16 cellular contexts compared by ENCODE assay signal in the genomic region with DNA sequence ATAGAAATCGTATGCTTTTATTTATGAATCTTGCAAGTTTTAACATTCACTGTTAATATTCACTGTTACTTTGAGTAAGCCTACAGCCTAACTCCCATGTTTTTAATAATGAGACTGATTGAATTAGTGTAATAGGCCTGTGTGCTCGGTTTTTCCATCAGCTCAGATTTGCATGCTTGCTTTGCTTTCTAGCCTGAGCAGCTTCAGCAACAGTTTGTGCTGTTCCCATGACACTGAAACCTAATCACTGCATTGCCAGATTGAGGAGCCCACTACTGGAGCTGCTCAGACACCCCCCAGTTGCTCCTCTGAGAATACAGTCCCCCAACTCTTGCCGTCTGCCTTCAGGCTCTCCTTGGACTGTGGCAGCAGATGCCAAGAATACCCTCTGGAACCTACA.
"Had no signal": no experiment of that assay in that cellular context is flagged by ENCODE, and none has a peak within 500 bp of the region (broad histone marks: within the 10 kb centered on the region; RNA-seq: fewer than 3 reads in every experiment).

No MANE protein-coding gene starts in this region.

- H2AFZ ChIP-seq: parathyroid adenoma had no signal

- H3K27me3 Mint-ChIP-seq: activated naive CD4-positive, alpha-beta T cell treated with anti-CD3 and anti-CD28 coated beads, Interleukin-2, amount 10 ng/mL, durations not matched to agents 7 days and 5 days had no signal

- DNase-seq: activated CD4-positive, CD25-positive, alpha-beta regulatory T cell treated with anti-CD3 and anti-CD28 coated beads, Interleukin-2, amount 50 U/mL, for 72 hours; activated naive CD4-positive, alpha-beta T cell treated with anti-CD3 and anti-CD28 coated beads, Interleukin-2, amount 10 ng/mL, durations not matched to agents 7 days and 5 days; activated T-cell treated with anti-CD3 and anti-CD28 coated beads for 4 hours; endodermal cell; islet precursor cell; mammary epithelial cell; stimulated activated CD4-positive, alpha-beta T cell treated with anti-CD3 and anti-CD28 coated beads, Interleukin-12 subunit alpha, Interleukin-12 subunit beta, amount 100 ng/mL, for 4 hours; stimulated activated CD4-positive, alpha-beta T cell treated with anti-CD3 and anti-CD28 coated beads, Interleukin-2, amount 100 ng/mL, for 24 hours; T-helper 9 cell; upper lobe of right lung had no signal

- H3K9me3 ChIP-seq: heart left ventricle, neutrophil, thoracic aorta, upper lobe of right lung had no signal

- H3K4me3 Mint-ChIP-seq: activated naive CD4-positive, alpha-beta T cell treated with anti-CD3 and anti-CD28 coated beads, Interleukin-2, amount 10 ng/mL, durations not matched to agents 7 days and 5 days; endodermal cell had no signal

- H3K4me1 ChIP-seq: heart left ventricle, parathyroid adenoma, upper lobe of right lung had no signal

- H3K4me1 Mint-ChIP-seq: activated naive CD4-positive, alpha-beta T cell treated with anti-CD3 and anti-CD28 coated beads, Interleukin-2, amount 10 ng/mL, durations not matched to agents 7 days and 5 days; endodermal cell had no signal

- H3K4me3 ChIP-seq: heart left ventricle, thoracic aorta, upper lobe of right lung had no signal

- H3K27ac ChIP-seq: heart left ventricle, neutrophil, parathyroid adenoma, thoracic aorta, upper lobe of right lung had no signal

- ATAC-seq: heart left ventricle, left lobe of liver, upper lobe of right lung had no signal

- H3K79me2 ChIP-seq: parathyroid adenoma had no signal

- H3K36me3 ChIP-seq: heart left ventricle, neutrophil, thoracic aorta, upper lobe of right lung had no signal

- H3K27ac Mint-ChIP-seq: activated naive CD4-positive, alpha-beta T cell treated with anti-CD3 and anti-CD28 coated beads, Interleukin-2, amount 10 ng/mL, durations not matched to agents 7 days and 5 days; endodermal cell had no signal

- FAIRE-seq: frontal cortex had no signal

- H3K9me3 Mint-ChIP-seq: endodermal cell had no signal

- H3K9ac ChIP-seq: parathyroid adenoma had no signal

- H3K27me3 ChIP-seq: heart left ventricle, neutrophil, upper lobe of right lung had no signal

- H3K36me3 Mint-ChIP-seq: activated naive CD4-positive, alpha-beta T cell treated with anti-CD3 and anti-CD28 coated beads, Interleukin-2, amount 10 ng/mL, durations not matched to agents 7 days and 5 days had no signal
